In the genomic region with DNA sequence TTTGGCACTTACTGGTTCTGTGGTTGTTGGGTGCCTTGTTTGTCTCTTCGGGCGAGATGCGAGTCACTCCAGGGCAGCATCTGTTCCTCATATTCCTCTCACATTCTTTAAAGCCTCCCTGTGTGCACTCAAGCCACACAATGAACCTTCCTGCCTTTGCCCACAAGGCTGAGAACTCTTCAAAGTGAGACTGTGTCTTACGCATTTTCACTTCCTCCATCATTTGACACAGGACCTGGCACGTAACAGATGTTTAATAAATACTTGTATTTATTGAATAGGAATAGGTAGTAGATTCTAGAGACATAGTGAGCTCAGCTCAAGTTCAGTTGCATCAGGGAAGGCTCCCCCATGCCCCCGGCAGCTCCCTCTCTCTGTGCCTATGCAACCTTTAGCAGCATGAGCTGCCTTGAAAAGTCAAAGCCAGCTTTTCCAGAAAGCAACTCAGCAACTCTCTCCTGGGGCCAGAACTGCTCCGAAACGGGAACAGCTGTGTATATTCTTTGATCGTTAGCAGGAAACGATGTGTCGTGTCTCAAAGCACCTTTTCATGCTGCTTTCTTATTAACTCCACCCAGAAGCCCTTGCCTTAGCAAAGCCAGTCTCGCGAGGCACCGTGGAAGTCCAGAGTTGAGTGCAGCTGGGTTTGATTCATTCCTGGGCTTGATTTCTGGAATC, we compare ENCODE assay signal across 8 cellular contexts.
A peak's percentile ranks its signal among the peaks of the same experiment; 100 is the strongest.
DNase-seq lines count a peak whose midpoint lies in the region; ATAC-seq and TF ChIP-seq lines count a peak whose summit lies in the region.

No MANE protein-coding gene starts in this region.

- H3K4me3 Mint-ChIP-seq in mesothelial cell of epicardium, result peak overlapping the region; percentile 6

- no peak overlapping the region for H3K4me3 ChIP-seq in ascending aorta

- peak; percentile 85 for ATAC-seq in HG02763 (IDR thresholded peaks at IDR 0.05; ENCODE audit: unreplicated experiment)

- peak overlapping the region; percentile 50 for H3K27ac Mint-ChIP-seq in mesothelial cell of epicardium

- TF ChIP-seq CTCF in ascending aorta (IDR thresholded peaks at IDR 0.05), result no peak
- no peak for TF ChIP-seq CTCF in mesothelial cell of epicardium (IDR thresholded peaks at IDR 0.05; ENCODE audit: unreplicated experiment)

- no peaks in the 10 kb centered on the region for H3K9me3 Mint-ChIP-seq in mesothelial cell of epicardium

- peaks cover 39% of the 10 kb centered on the region for H3K4me1 Mint-ChIP-seq in mesothelial cell of epicardium

- peak overlapping the region; percentile 23 to 45 for H3K27ac ChIP-seq in ascending aorta

- H3K36me3 ChIP-seq in ascending aorta, result no peaks in the 10 kb centered on the region

- TF ChIP-seq POLR2A in erythroblast (IDR thresholded peaks at IDR 0.05; ENCODE audit: low read length), result no peak

- intact Hi-C loops in ascending aorta (cut with DNase I), result no loop called here

- no peaks in the 10 kb centered on the region for H3K9me3 ChIP-seq in ascending aorta

- H3K27me3 Mint-ChIP-seq in mesothelial cell of epicardium (ENCODE audit: low read depth), result no peaks in the 10 kb centered on the region

- peaks cover 20 to 39% of the 10 kb centered on the region in 2 donors for H3K4me1 ChIP-seq in ascending aorta

- no peaks in the 10 kb centered on the region for H3K36me3 Mint-ChIP-seq in mesothelial cell of epicardium

- H3K27me3 ChIP-seq in ascending aorta, result no peaks in the 10 kb centered on the region

- DNase-seq in activated CD8-positive, alpha-beta memory T cell treated with anti-CD3 and anti-CD28 coated beads for 24 hours, result peak; percentile 61
- no peak for DNase-seq in activated CD8-positive, alpha-beta memory T cell treated with anti-CD3 and anti-CD28 coated beads, Interleukin-2, amount 50 U/mL, for 4 hours
- DNase-seq in NOMO-1 treated with dmso at 0.1 percent for 144 hours (lab: John Stamatoyannopoulos, UW; ENCODE audit: unreplicated experiment) (peak; percentile 75), ascending aorta (ENCODE audit: low spot score in 2 of 2) (no peak), mesothelial cell of epicardium (ENCODE audit: low spot score in 2 of 2, unreplicated experiment in 2 of 2) (no peak), DMS153 (lab: John Stamatoyannopoulos, UW) (no peak), erythroblast (lab: John Stamatoyannopoulos, UW) (no peak)

Comparison
In these comparisons a context has a peak if more than half of its experiments do, and no peak if none do; other contexts are left out.
1. DNase-seq: peak in activated CD8-positive, alpha-beta memory T cell treated with anti-CD3 and anti-CD28 coated beads for 24 hours (single experiment) and NOMO-1 treated with dmso at 0.1 percent for 144 hours (single experiment); none in activated CD8-positive, alpha-beta memory T cell treated with anti-CD3 and anti-CD28 coated beads, Interleukin-2, amount 50 U/mL, for 4 hours (single experiment), ascending aorta (0 of 2), mesothelial cell of epicardium (0 of 2), DMS153 (single experiment) and erythroblast (0 of 2).